In genomic region chr9:15293727-15294405, GRCh38 we compare ENCODE assay signal across 11 cellular contexts. TPM values are rescaled to one million over a fixed set of nuclear protein-coding genes. Genes with fewer than 3 reads are reported as not detected.
DNase-seq lines count a peak whose midpoint lies in the region; ATAC-seq and TF ChIP-seq lines count a peak whose summit lies in the region.
"Had no signal": no experiment of that assay in that cellular context is flagged by ENCODE, and none has a peak within 500 bp of the region (broad histone marks: within the 10 kb centered on the region; RNA-seq: fewer than 3 reads in every experiment).

No MANE protein-coding gene starts in this region.

- TF ChIP-seq CTCF in heart left ventricle (IDR thresholded peaks at IDR 0.05) (no peak), cardiac fibroblast (IDR thresholded peaks at IDR 0.05; ENCODE audit: low read depth, low read length) (no peak), uterus (IDR thresholded peaks at IDR 0.05) (no peak)

- no peaks in the 10 kb centered on the region for H3K36me3 ChIP-seq in heart left ventricle
- H3K36me3 ChIP-seq in mucosa of rectum (ENCODE audit: control insufficient read depth in 2 of 2, insufficient read depth in 2 of 2, low read length in 2 of 2), result no peaks in the 10 kb centered on the region
- no peaks in the 10 kb centered on the region for H3K36me3 ChIP-seq in uterus
- H3K36me3 ChIP-seq: ovary had no signal

- intact Hi-C loops in heart left ventricle (cut with DNase I), result loop anchor here in 1 of 10 donors (10.0 kb wide), 1 partner anchor 131 kb away; the partner anchor contains the start of gene SNAPC3
- intact Hi-C loops in cardiac septum (cut with DNase I), result no loop called here
- intact Hi-C loops in uterus (cut with DNase I; ENCODE audit: low total_unique reads), result no loop called here
- intact Hi-C loops in posterior vena cava (cut with DNase I), result no loop called here

- H3K4me3 ChIP-seq in heart left ventricle (peak overlapping the region in 1 of 12 donors; percentile 11), cardiac fibroblast (replicated peaks in 1 of 2; ENCODE audit: low read depth in 2 of 2, low read length in 2 of 2) (no peak overlapping the region), mucosa of rectum (ENCODE audit: low read length in 2 of 2) (peak overlapping the region in 1 of 2 donors; percentile 32), uterus (peak overlapping the region in 1 of 2 donors; percentile 22)
- H3K4me3 ChIP-seq: ovary had no signal

- H3K4me1 ChIP-seq in heart left ventricle (peaks cover 0 to 54% (median 15%) of the 10 kb centered on the region in 12 donors), mucosa of rectum (ENCODE audit: control insufficient read depth in 2 of 2, insufficient read depth in 2 of 2, low read length in 2 of 2) (peaks cover 23 to 25% of the 10 kb centered on the region in 2 donors), uterus (peaks cover 8 to 11% of the 10 kb centered on the region in 2 donors)

- H3K27me3 ChIP-seq in heart left ventricle, result no peaks in the 10 kb centered on the region
- no peaks in the 10 kb centered on the region for H3K27me3 ChIP-seq in mucosa of rectum (ENCODE audit: control insufficient read depth in 2 of 2, insufficient read depth in 2 of 2, low read length in 2 of 2)
- no peaks in the 10 kb centered on the region for H3K27me3 ChIP-seq in uterus
- H3K27me3 ChIP-seq: ovary had no signal

- ATAC-seq in heart left ventricle, result no peak

- no peaks in the 10 kb centered on the region for H3K9me3 ChIP-seq in heart left ventricle
- H3K9me3 ChIP-seq in mucosa of rectum (ENCODE audit: control insufficient read depth in 2 of 2, low read length in 2 of 2), result no peaks in the 10 kb centered on the region
- no peaks in the 10 kb centered on the region for H3K9me3 ChIP-seq in uterus
- H3K9me3 ChIP-seq: ovary had no signal

- peak overlapping the region in 10 of 12 donors; percentile 9 to 92 (median 30) for H3K27ac ChIP-seq in heart left ventricle
- H3K27ac ChIP-seq in mucosa of rectum (ENCODE audit: low read depth in 2 of 2, low read length in 2 of 2), result peak overlapping the region; percentile 80 to 88
- H3K27ac ChIP-seq in uterus, result peak overlapping the region; percentile 86 to 96

- TF ChIP-seq POLR2A in heart left ventricle (IDR thresholded peaks at IDR 0.05), result no peak
- no peak for TF ChIP-seq POLR2A in uterus (IDR thresholded peaks at IDR 0.05)

- 66 to 72% (median 69%) methylated on average over 12 of the region's 12 CpGs for WGBS in heart left ventricle, 4 donors

- DNase-seq in heart left ventricle (no peak), cardiac septum (ENCODE audit: low spot score) (no peak), cardiac fibroblast (ENCODE audit: low read depth in 2 of 2) (peak; percentile 34 to 39), uterus (peak in 1 of 2 donors; percentile 28), NCI-H345 (lab: John Stamatoyannopoulos, UW) (no peak), NCI-H2196 treated with DMSO at 0.1 percent for 48 hours (lab: John Stamatoyannopoulos, UW; ENCODE audit: unreplicated experiment) (no peak), posterior vena cava (ENCODE audit: low spot score) (no peak)
- DNase-seq: activated CD4-positive, alpha-beta T cell treated with anti-CD3 and anti-CD28 coated beads, Interleukin-2, amount 50 U/mL, for 4 hours; erythroblast had no signal

- H3K9ac ChIP-seq in mucosa of rectum (ENCODE audit: low read depth in 1 of 2, low read length in 2 of 2), result no peak overlapping the region

RNA-seq across cellular contexts. Expression of gene TTC39B, which starts 13.2 kb away (rescaled TPM):
- total RNA-seq in heart left ventricle (1 to 10 TPM; 1.0 to 5.9 (median 1.5) TPM), cardiac septum (3.2 TPM), uterus (10 to 100 TPM; 14.1 to 21.9 (median 19.6) TPM), posterior vena cava (10 to 100 TPM; 19.7 to 30.1 TPM)
- under 1 TPM; 0.42 to 0.51 TPM for polyA plus RNA-seq in heart left ventricle

Comparison
In these comparisons a context has a peak if more than half of its experiments do, and no peak if none do; other contexts are left out.
1. DNase-seq: peak in cardiac fibroblast (2 of 2); none in heart left ventricle (0 of 5), cardiac septum (single experiment), NCI-H345 (single experiment), NCI-H2196 treated with DMSO at 0.1 percent for 48 hours (single experiment) and posterior vena cava (single experiment).
2. H3K27ac ChIP-seq: peak in every context shown above with its lines; median percentile 91 in uterus; 84 in mucosa of rectum; 30 in heart left ventricle.